ENCODE assay signal across 18 cellular contexts in genomic region chr9:133973111-133973790, GRCh38. TPM values are rescaled to one million over a fixed set of nuclear protein-coding genes. Genes with fewer than 3 reads are reported as not detected.
DNase-seq lines count a peak whose midpoint lies in the region; ATAC-seq and TF ChIP-seq lines count a peak whose summit lies in the region.
"Had no signal": no experiment of that assay in that cellular context is flagged by ENCODE, and none has a peak within 500 bp of the region (broad histone marks: within the 10 kb centered on the region; RNA-seq: fewer than 3 reads in every experiment).

No MANE protein-coding gene starts in this region.

- TF ChIP-seq CTCF in heart right ventricle (IDR thresholded peaks at IDR 0.05): no peak
- no peak for TF ChIP-seq CTCF in body of pancreas (IDR thresholded peaks at IDR 0.05)

- no peak for ATAC-seq in left ventricle myocardium superior
- no peak for ATAC-seq in heart right ventricle
- ATAC-seq in body of pancreas: no peak
- peak; percentile 57 to 66 for ATAC-seq in naive B cell (ENCODE audit: low read depth in 2 of 2)
- ATAC-seq in activated CD8-positive, alpha-beta memory T cell treated with anti-CD3 and anti-CD28 coated beads, Interleukin-2, amount 10 ng/mL, durations not matched to agents 7 days and 5 days: no peak
- ATAC-seq: activated CD8-positive, alpha-beta T cell treated with anti-CD3 and anti-CD28 coated beads, Interleukin-2, amount 10 ng/mL, durations not matched to agents 7 days and 5 days had no signal

- H3K9me3 ChIP-seq in heart right ventricle (no peaks in the 10 kb centered on the region), body of pancreas (no peaks in the 10 kb centered on the region)

- 87 to 93% methylated on average over 24 of the region's 24 CpGs for WGBS in heart right ventricle, 2 donors
- 85 to 88% methylated on average over 8 to 23 of the region's 24 CpGs for whole genome bisulfite sequencing in body of pancreas, 2 donors

- H3K9me3 Mint-ChIP-seq in naive B cell: no peaks in the 10 kb centered on the region
- no peaks in the 10 kb centered on the region for H3K9me3 Mint-ChIP-seq in activated CD8-positive, alpha-beta memory T cell treated with anti-CD3 and anti-CD28 coated beads, Interleukin-2, amount 10 ng/mL, durations not matched to agents 7 days and 5 days (ENCODE audit: low read depth)
- H3K9me3 Mint-ChIP-seq: activated T-helper 1 cell treated with anti-CD3 and anti-CD28 coated beads, Interleukin-12 subunit alpha, Interleukin-12 subunit beta, Interleukin-2, Interleukin-4 antibody, amounts not matched to agents 30 ng/mL and 10 ng/mL and 1 ng/mL, durations not matched to agents 14 hours and 24 hours and 36 hours; GM23338 had no signal

- H3K27ac ChIP-seq in heart right ventricle: no peak overlapping the region
- peak overlapping the region; percentile 64 to 93 (median 73) for H3K27ac ChIP-seq in body of pancreas

- peaks cover 63 to 88% (median 87%) of the 10 kb centered on the region in 3 donors for H3K4me1 Mint-ChIP-seq in naive B cell
- H3K4me1 Mint-ChIP-seq in activated CD8-positive, alpha-beta memory T cell treated with anti-CD3 and anti-CD28 coated beads, Interleukin-2, amount 10 ng/mL, durations not matched to agents 7 days and 5 days: no peaks in the 10 kb centered on the region

- H3K4me1 ChIP-seq in heart right ventricle (peaks cover 0 to 19% (median 0%) of the 10 kb centered on the region in 9 donors), body of pancreas (peaks cover 74% of the 10 kb centered on the region)

- H3K4me3 ChIP-seq in heart right ventricle: no peak overlapping the region
- H3K4me3 ChIP-seq in body of pancreas: no peak overlapping the region
- H3K4me3 ChIP-seq: GM23338 had no signal

- peak overlapping the region; percentile 32 to 93 (median 81) for H3K4me3 Mint-ChIP-seq in naive B cell
- no peak overlapping the region for H3K4me3 Mint-ChIP-seq in activated CD8-positive, alpha-beta memory T cell treated with anti-CD3 and anti-CD28 coated beads, Interleukin-2, amount 10 ng/mL, durations not matched to agents 7 days and 5 days
- H3K4me3 Mint-ChIP-seq: activated CD8-positive, alpha-beta T cell treated with anti-CD3 and anti-CD28 coated beads, Interleukin-2, amount 10 ng/mL, durations not matched to agents 7 days and 5 days; activated T-helper 1 cell treated with anti-CD3 and anti-CD28 coated beads, Interleukin-12 subunit alpha, Interleukin-12 subunit beta, Interleukin-2, Interleukin-4 antibody, amounts not matched to agents 30 ng/mL and 10 ng/mL and 1 ng/mL, durations not matched to agents 14 hours and 24 hours and 36 hours; GM23338 had no signal

- H3K36me3 ChIP-seq in heart right ventricle: no peaks in the 10 kb centered on the region
- no peaks in the 10 kb centered on the region for H3K36me3 ChIP-seq in body of pancreas (replicated peaks in 1 of 2; ENCODE audit: insufficient read depth in 1 of 2, low read depth in 2 of 2)

- peak overlapping the region; percentile 69 to 97 (median 88) for H3K27ac Mint-ChIP-seq in naive B cell
- no peak overlapping the region for H3K27ac Mint-ChIP-seq in activated CD8-positive, alpha-beta memory T cell treated with anti-CD3 and anti-CD28 coated beads, Interleukin-2, amount 10 ng/mL, durations not matched to agents 7 days and 5 days
- H3K27ac Mint-ChIP-seq: activated CD8-positive, alpha-beta T cell treated with anti-CD3 and anti-CD28 coated beads, Interleukin-2, amount 10 ng/mL, durations not matched to agents 7 days and 5 days; activated T-helper 1 cell treated with anti-CD3 and anti-CD28 coated beads, Interleukin-12 subunit alpha, Interleukin-12 subunit beta, Interleukin-2, Interleukin-4 antibody, amounts not matched to agents 30 ng/mL and 10 ng/mL and 1 ng/mL, durations not matched to agents 14 hours and 24 hours and 36 hours; GM23338 had no signal

- H3K27me3 ChIP-seq in heart right ventricle (no peaks in the 10 kb centered on the region), body of pancreas (no peaks in the 10 kb centered on the region)

- DNase-seq in left ventricle myocardium superior: peak; percentile 14
- DNase-seq in heart right ventricle: no peak
- DNase-seq in body of pancreas: peak in 2 of 4 donors; percentile 44 to 46
- DNase-seq in naive B cell: no peak
- no peak for DNase-seq in NCI-H69 (lab: John Stamatoyannopoulos, UW)
- no peak for DNase-seq in activated CD8-positive, alpha-beta memory T cell treated with anti-CD3 and anti-CD28 coated beads, Interleukin-2, amount 10 ng/mL, durations not matched to agents 7 days and 5 days
- no peak for DNase-seq in NCI-H774 (lab: John Stamatoyannopoulos, UW)
- DNase-seq in NCI-H446 (lab: John Stamatoyannopoulos, UW): no peak
- DNase-seq: activated CD8-positive, alpha-beta T cell treated with anti-CD3 and anti-CD28 coated beads, Interleukin-2, amount 10 ng/mL, durations not matched to agents 7 days and 5 days; amniotic stem cell; cortex of kidney; NCI-H146; NCI-H446 treated with DMSO at 0.1 percent for 48 hours; occipital lobe; stimulated activated naive CD4-positive, alpha-beta T cell; SW 1271 had no signal

- intact Hi-C loops in left ventricle myocardium superior (cut with micrococcal nuclease) (no loop called here), heart right ventricle (cut with DNase I) (no loop called here), body of pancreas (cut with DNase I) (no loop called here)

- H3K27me3 Mint-ChIP-seq in naive B cell: no peaks in the 10 kb centered on the region
- no peaks in the 10 kb centered on the region for H3K27me3 Mint-ChIP-seq in activated CD8-positive, alpha-beta memory T cell treated with anti-CD3 and anti-CD28 coated beads, Interleukin-2, amount 10 ng/mL, durations not matched to agents 7 days and 5 days

- CTCF ChIA-PET in activated CD8-positive, alpha-beta memory T cell treated with anti-CD3 and anti-CD28 coated beads, Interleukin-2, amount 10 ng/mL, durations not matched to agents 7 days and 5 days (lab: Charles Lee): no interaction called here

- no peak for TF ChIP-seq POLR2A in body of pancreas (IDR thresholded peaks at IDR 0.05)

- no peaks in the 10 kb centered on the region for H3K36me3 Mint-ChIP-seq in naive B cell
- H3K36me3 Mint-ChIP-seq in activated CD8-positive, alpha-beta memory T cell treated with anti-CD3 and anti-CD28 coated beads, Interleukin-2, amount 10 ng/mL, durations not matched to agents 7 days and 5 days: no peaks in the 10 kb centered on the region

RNA-seq across cellular contexts. Expression of gene VAV2, which starts 18.9 kb away (rescaled TPM):
- 6.1 TPM for total RNA-seq in left ventricle myocardium superior
- 1 to 10 TPM; 2.9 to 7.1 (median 5.0) TPM for total RNA-seq in heart right ventricle
- 1 to 10 TPM; 4.3 to 5.7 TPM for polyA plus RNA-seq in heart right ventricle
- 10 to 100 TPM; 31.6 to 32.3 TPM for total RNA-seq in body of pancreas
- polyA plus RNA-seq in naive B cell (ENCODE audit: low read depth in 6 of 6): 10 to 100 TPM in 5 of 6 donors, 1 to 10 TPM in 1; 5.7 to 33.3 (median 15.2) TPM
- 1 to 10 TPM; 5.1 to 5.5 TPM for total RNA-seq in activated CD8-positive, alpha-beta memory T cell treated with anti-CD3 and anti-CD28 coated beads, Interleukin-2, amount 10 ng/mL, durations not matched to agents 7 days and 5 days

RNA-seq across cellular contexts. Expression of gene BRD3OS, which starts 52.0 kb away (rescaled TPM):
- total RNA-seq in left ventricle myocardium superior (4.7 TPM), heart right ventricle (10 to 100 TPM in 2 of 10 donors, 1 to 10 TPM in 8; 4.1 to 11.6 (median 7.8) TPM), body of pancreas (1 to 10 TPM; 7.3 to 9.6 TPM)
- polyA plus RNA-seq in heart right ventricle (1 to 10 TPM; 4.8 to 6.7 TPM), naive B cell (ENCODE audit: low read depth in 6 of 6) (10 to 100 TPM; 31.3 to 45.1 (median 35.9) TPM)
- 10 to 100 TPM; 12.5 to 14.5 TPM for total RNA-seq in activated CD8-positive, alpha-beta memory T cell treated with anti-CD3 and anti-CD28 coated beads, Interleukin-2, amount 10 ng/mL, durations not matched to agents 7 days and 5 days

Comparison
In these comparisons a context has a peak if more than half of its experiments do, and no peak if none do; other contexts are left out.
1. ATAC-seq: peak in naive B cell (2 of 2); none in left ventricle myocardium superior (single experiment), heart right ventricle (0 of 8), body of pancreas (single experiment) and activated CD8-positive, alpha-beta memory T cell treated with anti-CD3 and anti-CD28 coated beads, Interleukin-2, amount 10 ng/mL, durations not matched to agents 7 days and 5 days (single experiment).
2. H3K27ac ChIP-seq: peak in body of pancreas (4 of 4); none in heart right ventricle (0 of 10).